28 cellular contexts compared by ENCODE assay signal in genomic region chr9:114312513-114312875, GRCh38. TPM values are rescaled to one million over a fixed set of nuclear protein-coding genes. Genes with fewer than 3 reads are reported as not detected.
DNase-seq lines count a peak whose midpoint lies in the region; ATAC-seq and TF ChIP-seq lines count a peak whose summit lies in the region.
"Had no signal": no experiment of that assay in that cellular context is flagged by ENCODE, and none has a peak within 500 bp of the region (broad histone marks: within the 10 kb centered on the region; RNA-seq: fewer than 3 reads in every experiment).

No MANE protein-coding gene starts in this region.

- no peaks in the 10 kb centered on the region for H3K79me1 ChIP-seq in mesenchymal stem cell (replicated peaks; ENCODE audit: low read length, poor library complexity, severe bottlenecking)

- no peak for TF ChIP-seq CTCF in testis (IDR thresholded peaks at IDR 0.05)

- no peak overlapping the region for H3K23ac ChIP-seq in mesenchymal stem cell (ENCODE audit: low read length in 2 of 2)

- H3K27ac Mint-ChIP-seq in activated CD8-positive, alpha-beta memory T cell treated with anti-CD3 and anti-CD28 coated beads, Interleukin-2, amount 10 ng/mL, durations not matched to agents 7 days and 5 days: no peak overlapping the region
- H3K27ac Mint-ChIP-seq in activated CD4-positive, alpha-beta memory T cell treated with anti-CD3 and anti-CD28 coated beads, Interleukin-2, amount 10 ng/mL, durations not matched to agents 7 days and 5 days: no peak overlapping the region
- H3K27ac Mint-ChIP-seq: activated CD4-positive, alpha-beta T cell treated with anti-CD3 and anti-CD28 coated beads for 36 hours; activated naive CD4-positive, alpha-beta T cell treated with anti-CD3 and anti-CD28 coated beads, Interleukin-2, amount 50 U/mL, for 24 hours; activated T-helper 17 cell treated with anti-CD3 and anti-CD28 coated beads, Interleukin-2, amount 50 U/mL, for 72 hours; CD14-positive monocyte; memory B cell; neural progenitor cell had no signal

- CTCF ChIA-PET in activated CD8-positive, alpha-beta memory T cell treated with anti-CD3 and anti-CD28 coated beads, Interleukin-2, amount 10 ng/mL, durations not matched to agents 7 days and 5 days (lab: Charles Lee): interaction anchor here (0.7 kb wide), 1 partner anchor 38 kb away, joined by 3 read pairs; no protein-coding TSS in a partner anchor
- CTCF ChIA-PET in activated CD4-positive, alpha-beta memory T cell treated with anti-CD3 and anti-CD28 coated beads, Interleukin-2, amount 10 ng/mL, durations not matched to agents 7 days and 5 days (lab: Charles Lee): no interaction called here

- ATAC-seq in activated CD8-positive, alpha-beta memory T cell treated with anti-CD3 and anti-CD28 coated beads, Interleukin-2, amount 10 ng/mL, durations not matched to agents 7 days and 5 days: no peak
- ATAC-seq in GM21381 (IDR thresholded peaks at IDR 0.05; ENCODE audit: unreplicated experiment): no peak
- ATAC-seq: activated CD4-positive, alpha-beta T cell treated with anti-CD3 and anti-CD28 coated beads for 36 hours; activated T-helper 17 cell treated with anti-CD3 and anti-CD28 coated beads, Interleukin-2, amount 50 U/mL, for 72 hours; left lung; right cardiac atrium had no signal

- H2BK120ac ChIP-seq in mesenchymal stem cell (ENCODE audit: low read depth, low read length): no peak overlapping the region

- no peak overlapping the region for H3K18ac ChIP-seq in mesenchymal stem cell (ENCODE audit: low read depth in 1 of 2, low read length in 2 of 2)

- no peak overlapping the region for H2AK5ac ChIP-seq in mesenchymal stem cell (ENCODE audit: low read length, severe bottlenecking)

- H3K4me3 ChIP-seq in mesenchymal stem cell (ENCODE audit: insufficient read depth in 1 of 2, low read depth in 1 of 2, low read length in 2 of 2) (no peak overlapping the region), testis (no peak overlapping the region)
- H3K4me3 ChIP-seq: HAP-1, left lung, neural progenitor cell, Peyer's patch had no signal

- H2BK5ac ChIP-seq in mesenchymal stem cell (ENCODE audit: low read depth, low read length, poor library complexity, severe bottlenecking): no peak overlapping the region

- H3K36me3 ChIP-seq in mesenchymal stem cell (ENCODE audit: control insufficient read depth in 1 of 2, insufficient read depth in 2 of 2, low read depth in 1 of 2, low read length in 2 of 2): peaks cover 5 to 36% of the 10 kb centered on the region in 2 experiments
- no peaks in the 10 kb centered on the region for H3K36me3 ChIP-seq in testis (ENCODE audit: low read depth, missing control alignments)
- H3K36me3 ChIP-seq: neural progenitor cell, Peyer's patch had no signal

- H3K27ac ChIP-seq in mesenchymal stem cell (ENCODE audit: low read length, poor library complexity, severe bottlenecking) (no peak overlapping the region), testis (no peak overlapping the region)
- H3K27ac ChIP-seq: left lung, neural progenitor cell, Peyer's patch had no signal

- WGBS in mesenchymal stem cell: 89% methylated on average over 8 of the region's 8 CpGs
- 78 to 81% methylated on average over 8 of the region's 8 CpGs for WGBS in testis, 2 donors

- intact Hi-C loops in testis (cut with DNase I; ENCODE audit: low total_unique reads): no loop called here

- no peak overlapping the region for H3K4me3 Mint-ChIP-seq in activated CD8-positive, alpha-beta memory T cell treated with anti-CD3 and anti-CD28 coated beads, Interleukin-2, amount 10 ng/mL, durations not matched to agents 7 days and 5 days
- no peak overlapping the region for H3K4me3 Mint-ChIP-seq in activated CD4-positive, alpha-beta memory T cell treated with anti-CD3 and anti-CD28 coated beads, Interleukin-2, amount 10 ng/mL, durations not matched to agents 7 days and 5 days
- H3K4me3 Mint-ChIP-seq: activated CD4-positive, alpha-beta T cell treated with anti-CD3 and anti-CD28 coated beads for 36 hours; activated naive CD4-positive, alpha-beta T cell treated with anti-CD3 and anti-CD28 coated beads, Interleukin-2, amount 50 U/mL, for 24 hours; activated T-helper 17 cell treated with anti-CD3 and anti-CD28 coated beads, Interleukin-2, amount 50 U/mL, for 72 hours; CD14-positive monocyte; memory B cell; neural progenitor cell had no signal

- no peak overlapping the region for H2AFZ ChIP-seq in mesenchymal stem cell (ENCODE audit: low read depth, low read length)
- H2AFZ ChIP-seq: neural progenitor cell had no signal

- peak; percentile 19 for DNase-seq in activated CD8-positive, alpha-beta memory T cell treated with anti-CD3 and anti-CD28 coated beads for 24 hours
- DNase-seq in activated CD8-positive, alpha-beta memory T cell treated with anti-CD3 and anti-CD28 coated beads, Interleukin-2, amount 10 ng/mL, durations not matched to agents 7 days and 5 days: no peak
- peak; percentile 8 for DNase-seq in activated CD4-positive, alpha-beta memory T cell treated with anti-CD3 and anti-CD28 coated beads, Interleukin-2, amount 10 ng/mL, durations not matched to agents 7 days and 5 days
- DNase-seq in mesenchymal stem cell: no peak
- DNase-seq in testis: peak; percentile 10
- no peak for DNase-seq in SKM-1 treated with dmso at 0.1 percent for 144 hours (lab: John Stamatoyannopoulos, UW; ENCODE audit: unreplicated experiment)
- no peak for DNase-seq in MV-4-11 (lab: John Stamatoyannopoulos, UW)
- DNase-seq: activated CD4-positive, alpha-beta T cell treated with anti-CD3 and anti-CD28 coated beads for 36 hours; amygdala; effector CD8-positive, alpha-beta T cell; Karpas-422; NCI-H146; NCI-H345; NCI-H69; right cardiac atrium; SHP77 treated with DMSO at 0.1 percent for 48 hours; trophoblast cell had no signal

- no peak overlapping the region for H2BK15ac ChIP-seq in mesenchymal stem cell (ENCODE audit: low read depth, poor library complexity, severe bottlenecking)

- H3K27me3 ChIP-seq in mesenchymal stem cell (ENCODE audit: control insufficient read depth in 1 of 2, insufficient read depth in 1 of 2, low read length in 2 of 2) (no peaks in the 10 kb centered on the region), testis (no peaks in the 10 kb centered on the region)
- H3K27me3 ChIP-seq: left lung, neural progenitor cell, Peyer's patch had no signal

- no peaks in the 10 kb centered on the region for H3K36me3 Mint-ChIP-seq in activated CD8-positive, alpha-beta memory T cell treated with anti-CD3 and anti-CD28 coated beads, Interleukin-2, amount 10 ng/mL, durations not matched to agents 7 days and 5 days
- H3K36me3 Mint-ChIP-seq in activated CD4-positive, alpha-beta memory T cell treated with anti-CD3 and anti-CD28 coated beads, Interleukin-2, amount 10 ng/mL, durations not matched to agents 7 days and 5 days (ENCODE audit: low read depth): no peaks in the 10 kb centered on the region
- H3K36me3 Mint-ChIP-seq: activated naive CD4-positive, alpha-beta T cell treated with anti-CD3 and anti-CD28 coated beads, Interleukin-2, amount 50 U/mL, for 24 hours; CD14-positive monocyte had no signal

- H2BK12ac ChIP-seq in mesenchymal stem cell (ENCODE audit: low read length in 2 of 2): no peak overlapping the region

- POLR2A ChIA-PET in activated CD4-positive, alpha-beta memory T cell treated with anti-CD3 and anti-CD28 coated beads, Interleukin-2, amount 10 ng/mL, durations not matched to agents 7 days and 5 days (lab: Charles Lee): no interaction called here

- H4K8ac ChIP-seq in mesenchymal stem cell (ENCODE audit: low read length): no peak overlapping the region

- H3K4me2 ChIP-seq in mesenchymal stem cell (ENCODE audit: low read length, poor library complexity, severe bottlenecking): no peak overlapping the region
- H3K4me2 ChIP-seq: neural progenitor cell had no signal

- peaks cover 1% of the 10 kb centered on the region for H3K4me1 Mint-ChIP-seq in activated CD8-positive, alpha-beta memory T cell treated with anti-CD3 and anti-CD28 coated beads, Interleukin-2, amount 10 ng/mL, durations not matched to agents 7 days and 5 days
- no peaks in the 10 kb centered on the region for H3K4me1 Mint-ChIP-seq in activated CD4-positive, alpha-beta memory T cell treated with anti-CD3 and anti-CD28 coated beads, Interleukin-2, amount 10 ng/mL, durations not matched to agents 7 days and 5 days
- H3K4me1 Mint-ChIP-seq: activated naive CD4-positive, alpha-beta T cell treated with anti-CD3 and anti-CD28 coated beads, Interleukin-2, amount 50 U/mL, for 24 hours; activated T-helper 17 cell treated with anti-CD3 and anti-CD28 coated beads, Interleukin-2, amount 50 U/mL, for 72 hours; memory B cell had no signal

- no peaks in the 10 kb centered on the region for H3K9me3 Mint-ChIP-seq in activated CD8-positive, alpha-beta memory T cell treated with anti-CD3 and anti-CD28 coated beads, Interleukin-2, amount 10 ng/mL, durations not matched to agents 7 days and 5 days (ENCODE audit: low read depth)
- no peaks in the 10 kb centered on the region for H3K9me3 Mint-ChIP-seq in activated CD4-positive, alpha-beta memory T cell treated with anti-CD3 and anti-CD28 coated beads, Interleukin-2, amount 10 ng/mL, durations not matched to agents 7 days and 5 days
- H3K9me3 Mint-ChIP-seq: activated naive CD4-positive, alpha-beta T cell treated with anti-CD3 and anti-CD28 coated beads, Interleukin-2, amount 50 U/mL, for 24 hours; activated T-helper 17 cell treated with anti-CD3 and anti-CD28 coated beads, Interleukin-2, amount 50 U/mL, for 72 hours; neural progenitor cell had no signal

- no peaks in the 10 kb centered on the region for H3K27me3 Mint-ChIP-seq in activated CD8-positive, alpha-beta memory T cell treated with anti-CD3 and anti-CD28 coated beads, Interleukin-2, amount 10 ng/mL, durations not matched to agents 7 days and 5 days
- no peaks in the 10 kb centered on the region for H3K27me3 Mint-ChIP-seq in activated CD4-positive, alpha-beta memory T cell treated with anti-CD3 and anti-CD28 coated beads, Interleukin-2, amount 10 ng/mL, durations not matched to agents 7 days and 5 days
- H3K27me3 Mint-ChIP-seq: activated naive CD4-positive, alpha-beta T cell treated with anti-CD3 and anti-CD28 coated beads, Interleukin-2, amount 50 U/mL, for 24 hours; activated T-helper 17 cell treated with anti-CD3 and anti-CD28 coated beads, Interleukin-2, amount 50 U/mL, for 72 hours had no signal

- peak overlapping the region; percentile 18 for H4K91ac ChIP-seq in mesenchymal stem cell (ENCODE audit: low read length)

- TF ChIP-seq POLR2A in testis (IDR thresholded peaks at IDR 0.05): no peak

- H3K4ac ChIP-seq in mesenchymal stem cell (ENCODE audit: low read depth in 1 of 2, low read length in 2 of 2): no peak overlapping the region

- H3K14ac ChIP-seq in mesenchymal stem cell (ENCODE audit: low read length in 2 of 2): no peak overlapping the region

- H3K4me1 ChIP-seq in mesenchymal stem cell (ENCODE audit: control insufficient read depth, insufficient read depth, low read depth, low read length) (peaks cover 3% of the 10 kb centered on the region), testis (no peaks in the 10 kb centered on the region)
- H3K4me1 ChIP-seq: HAP-1, Peyer's patch had no signal

- no peak overlapping the region for H3K9ac ChIP-seq in mesenchymal stem cell (ENCODE audit: low read length)
- H3K9ac ChIP-seq: neural progenitor cell had no signal

- no peaks in the 10 kb centered on the region for H3K9me3 ChIP-seq in mesenchymal stem cell (ENCODE audit: control insufficient read depth, low read length)
- H3K9me3 ChIP-seq in testis: no peaks in the 10 kb centered on the region
- H3K9me3 ChIP-seq: HAP-1, left lung, Peyer's patch had no signal

RNA-seq across cellular contexts. Expression of gene ORM1, which starts 10.4 kb away (rescaled TPM):
- total RNA-seq in activated CD8-positive, alpha-beta memory T cell treated with anti-CD3 and anti-CD28 coated beads, Interleukin-2, amount 10 ng/mL, durations not matched to agents 7 days and 5 days: not detected
- total RNA-seq in activated CD4-positive, alpha-beta memory T cell treated with anti-CD3 and anti-CD28 coated beads, Interleukin-2, amount 10 ng/mL, durations not matched to agents 7 days and 5 days: not detected
- not detected for polyA plus RNA-seq in mesenchymal stem cell (2013, experiment 1 of 2)
- polyA plus RNA-seq in mesenchymal stem cell (2013, experiment 2 of 2): not detected
- total RNA-seq in testis: not detected
- 1.6 TPM for polyA plus RNA-seq in testis (ENCODE audit: insufficient read depth, low read depth, low replicate concordance)
- total RNA-seq: activated CD4-positive, alpha-beta T cell treated with anti-CD3 and anti-CD28 coated beads for 36 hours; activated T-helper 17 cell treated with anti-CD3 and anti-CD28 coated beads, Interleukin-2, amount 50 U/mL, for 72 hours; epithelial cell of proximal tubule; Peyer's patch; T-helper 2 cell treated with Interferon-gamma antibody and Interleukin-4, amounts not matched to agents 100 ng/mL and 5 ng/mL, for 36 hours had no signal

RNA-seq across cellular contexts. Expression of gene ORM2, which starts 17.2 kb away (rescaled TPM):
- not detected for total RNA-seq in activated CD8-positive, alpha-beta memory T cell treated with anti-CD3 and anti-CD28 coated beads, Interleukin-2, amount 10 ng/mL, durations not matched to agents 7 days and 5 days
- total RNA-seq in activated CD4-positive, alpha-beta memory T cell treated with anti-CD3 and anti-CD28 coated beads, Interleukin-2, amount 10 ng/mL, durations not matched to agents 7 days and 5 days: not detected
- polyA plus RNA-seq in mesenchymal stem cell (2013, experiment 1 of 2): not detected
- not detected for polyA plus RNA-seq in mesenchymal stem cell (2013, experiment 2 of 2)
- under 1 TPM in 1 of 2 donors, not detected in 1; 0.56 TPM for total RNA-seq in testis
- polyA plus RNA-seq in testis (ENCODE audit: insufficient read depth, low read depth, low replicate concordance): 2.3 TPM
- total RNA-seq: activated CD4-positive, alpha-beta T cell treated with anti-CD3 and anti-CD28 coated beads for 36 hours; activated T-helper 17 cell treated with anti-CD3 and anti-CD28 coated beads, Interleukin-2, amount 50 U/mL, for 72 hours; epithelial cell of proximal tubule; Peyer's patch; right cardiac atrium; T-helper 2 cell treated with Interferon-gamma antibody and Interleukin-4, amounts not matched to agents 100 ng/mL and 5 ng/mL, for 36 hours had no signal

Comparison
In these comparisons a context has a peak if more than half of its experiments do, and no peak if none do; other contexts are left out.
1. DNase-seq: peak in activated CD8-positive, alpha-beta memory T cell treated with anti-CD3 and anti-CD28 coated beads for 24 hours (single experiment), activated CD4-positive, alpha-beta memory T cell treated with anti-CD3 and anti-CD28 coated beads, Interleukin-2, amount 10 ng/mL, durations not matched to agents 7 days and 5 days (single experiment) and testis (single experiment); none in activated CD8-positive, alpha-beta memory T cell treated with anti-CD3 and anti-CD28 coated beads, Interleukin-2, amount 10 ng/mL, durations not matched to agents 7 days and 5 days (single experiment), mesenchymal stem cell (single experiment), SKM-1 treated with dmso at 0.1 percent for 144 hours (single experiment) and MV-4-11 (single experiment).